8 cellular contexts compared by ENCODE assay signal in the genomic region with DNA sequence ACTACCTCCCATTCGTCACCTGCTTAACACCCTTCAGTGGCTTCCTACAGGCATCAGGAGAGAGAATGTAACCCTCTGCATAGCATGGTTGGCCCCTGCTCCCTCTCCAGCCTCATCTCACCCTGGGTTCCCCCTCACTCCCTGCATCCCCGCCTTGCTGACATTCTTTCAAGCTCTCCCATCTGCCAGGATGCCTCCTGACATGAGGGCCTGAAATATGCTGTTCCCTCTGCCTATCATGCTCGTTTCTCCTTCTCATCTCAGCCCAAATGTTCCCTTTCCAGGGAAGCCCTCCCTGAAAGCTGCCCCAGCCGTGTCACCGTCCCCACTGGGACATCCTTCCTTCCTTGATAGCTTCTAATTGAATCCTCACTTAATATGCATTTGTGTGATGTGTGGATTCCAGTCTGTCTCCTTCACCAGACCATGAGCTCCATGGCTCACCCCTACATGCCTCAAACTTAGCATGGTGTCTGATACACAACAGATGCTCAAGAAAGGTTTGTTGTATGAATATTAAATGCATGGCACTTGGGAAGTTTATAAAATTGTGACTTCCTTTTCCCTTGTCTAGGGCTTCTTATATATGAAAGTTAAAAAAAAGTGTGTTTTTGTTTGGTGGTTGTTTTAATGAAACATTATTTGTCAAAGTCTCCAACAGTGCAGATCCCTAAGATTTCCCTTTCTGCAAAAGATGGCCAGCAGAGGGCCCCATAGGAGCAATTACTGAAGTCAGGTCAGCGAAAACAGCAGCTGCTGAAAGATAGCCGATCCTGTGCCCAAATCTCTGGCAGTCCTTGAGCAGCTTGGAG. TPM values are rescaled to one million over a fixed set of nuclear protein-coding genes. Genes with fewer than 3 reads are reported as not detected.
DNase-seq lines count a peak whose midpoint lies in the region; ATAC-seq, FAIRE-seq and TF ChIP-seq lines count a peak whose summit lies in the region.

No MANE protein-coding gene starts in this region.

- no peaks in the 10 kb centered on the region for H3K27me3 ChIP-seq in HepG2 (ENCODE audit: control insufficient read depth in 1 of 2, insufficient read depth in 2 of 2, low read length in 2 of 2)

- in situ Hi-C loops in HepG2 (cut with HindIII; ENCODE audit: extremely low pct_ligation_motif_present, low pct_unique_long_range_greater_than_20kb) = loop anchor here (5.0 kb wide), 1 partner anchor 197 kb away; no protein-coding TSS in a partner anchor

- WGBS in HepG2 (ENCODE audit: low lambda C conversion rate) = under 1% methylated on average over 5 of the region's 7 CpGs

- H3K9me3 ChIP-seq in HepG2 (ENCODE audit: low read length) = no peaks in the 10 kb centered on the region

- H3K27ac ChIP-seq in HepG2 (ENCODE audit: extremely low read length, insufficient read depth, low read length) = no peak overlapping the region

- no peak overlapping the region for H3K9ac ChIP-seq in HepG2 (ENCODE audit: insufficient read depth, low read depth, low read length)

- no peak overlapping the region for H3K4me2 ChIP-seq in HepG2 (ENCODE audit: low read depth, low read length)

- H2AFZ ChIP-seq in HepG2 (ENCODE audit: low read length) = no peak overlapping the region

- TF ChIP-seq POLR2A in H54 (IDR thresholded peaks at IDR 0.05; ENCODE audit: low read depth, low read length) (no peak), HepG2 (IDR thresholded peaks at IDR 0.05; ENCODE audit: insufficient read depth in 1 of 2, low read depth in 2 of 2, low read length in 2 of 2) (no peak)

- no TSS peak for BruUV-seq in HepG2 (replicated peaks; lab: Mats Ljungman, UMichigan)

- no peaks in the 10 kb centered on the region for H3K4me1 ChIP-seq in HepG2 (ENCODE audit: insufficient read depth, low read length)

- no peaks in the 10 kb centered on the region for H3K36me3 ChIP-seq in HepG2 (replicated peaks in 1 of 2; ENCODE audit: control insufficient read depth in 1 of 2, insufficient read depth in 2 of 2, low read length in 2 of 2)

- no peak for TF ChIP-seq RAD21 in HepG2 (CRISPR knock-in tag; IDR thresholded peaks at IDR 0.05)

- no peaks in the 10 kb centered on the region for H4K20me1 ChIP-seq in HepG2 (ENCODE audit: insufficient read depth, low read length)

- ATAC-seq in HepG2 (peak; percentile 76), HG03045 (IDR thresholded peaks at IDR 0.05; ENCODE audit: unreplicated experiment) (no peak)

- intact Hi-C loops in HepG2 (cut with micrococcal nuclease; ENCODE audit: unreplicated experiment) = no loop called here

- H3K4me3 ChIP-seq in HepG2 (replicated peaks in 1 of 3; ENCODE audit: insufficient read depth in 1 of 3, low read depth in 2 of 3, low read length in 3 of 3) = no peak overlapping the region

- TF ChIP-seq CTCF in HepG2 (CRISPR knock-in tag; IDR thresholded peaks at IDR 0.05) = peak; percentile 66

- no peaks in the 10 kb centered on the region for H3K79me2 ChIP-seq in HepG2 (ENCODE audit: insufficient read depth, low read length)

- POLR2A ChIA-PET in HepG2 (lab: Yijun Ruan, JAX) = no interaction called here

- no peak for TF ChIP-seq EP300 in HepG2 (IDR thresholded peaks at IDR 0.05; ENCODE audit: low read depth in 2 of 2, low read length in 2 of 2)
- no peak for TF ChIP-seq EP300 in HepG2 (CRISPR knock-in tag; IDR thresholded peaks at IDR 0.05; ENCODE audit: borderline replicate concordance)

- CTCF ChIA-PET in HepG2 (lab: Yijun Ruan, JAX; ENCODE audit: low intra/inter-chr PET ratio, low total read pairs) = interaction anchor here (0.7 to 1.7 kb wide), 3 partner anchors 42 to 196 kb away, joined by 3 to 24 read pairs (median 3); no protein-coding TSS in a partner anchor

- FAIRE-seq in H54 (lab: Jason Lieb, UNC) (peak; percentile 48), HepG2 (lab: Jason Lieb, UNC) (peak; percentile 63)

- DNase-seq in CD1c-positive myeloid dendritic cell (ENCODE audit: extremely low spot score) = peak; percentile 74
- DNase-seq in H54 (ENCODE audit: insufficient read length, low spot score) = peak; percentile 47
- DNase-seq in NCI-H2227 treated with DMSO at 0.1 percent for 48 hours (lab: John Stamatoyannopoulos, UW) = peak; percentile 10
- DNase-seq in activated CD4-positive, alpha-beta T cell treated with anti-CD3 and anti-CD28 coated beads for 24 hours (ENCODE audit: low read depth in 2 of 2) = peak; percentile 69
- peak; percentile 48 for DNase-seq in cerebellum (ENCODE audit: low spot score)
- DNase-seq in HepG2 (ENCODE audit: low spot score) = peak; percentile 23
- DNase-seq in stimulated activated CD4-positive, alpha-beta T cell treated with anti-CD3 and anti-CD28 coated beads, Interleukin-4, amount 100 ng/mL, for 48 hours (ENCODE audit: low read depth in 2 of 2) = peak; percentile 62 to 63

TF ChIP-seq in HepG2, 621 proteins besides CTCF, POLR2A, EP300 and RAD21:
- no peak for TF ChIP-seq ZNF33A (CRISPR knock-in tag; IDR thresholded peaks at IDR 0.05; ENCODE audit: borderline replicate concordance)
- TF ChIP-seq STAG1 (CRISPR knock-in tag; IDR thresholded peaks at IDR 0.05) = peak; percentile 71
- TF ChIP-seq MAFF (IDR thresholded peaks at IDR 0.05; ENCODE audit: low read depth, low read length) = 0 out of 2 replicates have a peak, but pooled peaks have one; percentile 9
- TF ChIP-seq TOPORS (CRISPR knock-in tag; IDR thresholded peaks at IDR 0.05) = no peak
- TF ChIP-seq SMC3 (IDR thresholded peaks at IDR 0.05; ENCODE audit: low read length) = peak; percentile 33
- TF ChIP-seq XRCC5 (optimal IDR thresholded peaks at IDR 0.05; ENCODE audit: low read length) = peak; percentile 25
TF ChIP-seq in HepG2: peak in this region for 4.

RNA-seq across cellular contexts. Expression of a gene that starts 7.3 kb away (rescaled TPM):
- total RNA-seq in cerebellum (not detected), HepG2 (2016; rRNA removed; fragmentation: Illumina TruSeq; extraction: Trizol) (not detected in 2 replicates)
- total RNA-seq in HepG2 (2016; cell fraction: cytosol; rRNA removed; fragmentation: Illumina TruSeq; extraction: Trizol; ENCODE audit: low read depth) = not detected in 2 replicates
- not detected in 2 replicates for total RNA-seq in HepG2 (2016; cell fraction: insoluble cytoplasmic fraction; rRNA removed; fragmentation: Illumina TruSeq; extraction: Trizol)
- not detected in 2 replicates for total RNA-seq in HepG2 (2016; cell fraction: membrane; rRNA removed; fragmentation: Illumina TruSeq; extraction: Trizol)
- not detected in 2 replicates for total RNA-seq in HepG2 (2016; cell fraction: nucleus; rRNA removed; fragmentation: Illumina TruSeq; extraction: Trizol)
- not detected in 2 replicates for polyA plus RNA-seq in HepG2 (2011; rRNA removed)
- polyA plus RNA-seq in HepG2 (2011; cell fraction: cytosol; rRNA removed) = not detected in 2 replicates
- polyA plus RNA-seq in HepG2 (2011; cell fraction: nucleus; rRNA removed) = not detected in 2 replicates
- polyA plus RNA-seq in HepG2 (2012) = not detected in 2 replicates
- polyA plus RNA-seq in HepG2 (2016; cell fraction: cytosol; fragmentation: Illumina TruSeq; extraction: Trizol; ENCODE audit: low read depth) = not detected in 2 replicates
- polyA plus RNA-seq in HepG2 (2016; cell fraction: insoluble cytoplasmic fraction; fragmentation: Illumina TruSeq; extraction: Trizol; ENCODE audit: low read depth) = not detected in 2 replicates
- not detected in 2 replicates for polyA plus RNA-seq in HepG2 (2016; cell fraction: membrane; fragmentation: Illumina TruSeq; extraction: Trizol; ENCODE audit: low read depth)
- not detected in 2 replicates for polyA plus RNA-seq in HepG2 (2016; cell fraction: nucleus; fragmentation: Illumina TruSeq; extraction: Trizol; ENCODE audit: insufficient read depth, low read depth)
- not detected in 2 replicates for polyA minus RNA-seq in HepG2 (2011; rRNA and poly(A)+ RNA removed; ENCODE audit: low replicate concordance)
- not detected in 2 replicates for polyA minus RNA-seq in HepG2 (2011; cell fraction: cytosol; rRNA and poly(A)+ RNA removed)
- polyA minus RNA-seq in HepG2 (2011; cell fraction: nucleus; rRNA and poly(A)+ RNA removed) = not detected in 2 replicates

Comparison
In these comparisons a context has a peak if more than half of its experiments do, and no peak if none do; other contexts are left out.
1. DNase-seq: peak in every context shown above with its lines; median percentile 74 in CD1c-positive myeloid dendritic cell; 69 in activated CD4-positive, alpha-beta T cell treated with anti-CD3 and anti-CD28 coated beads for 24 hours; 62 in stimulated activated CD4-positive, alpha-beta T cell treated with anti-CD3 and anti-CD28 coated beads, Interleukin-4, amount 100 ng/mL, for 48 hours; 48 in cerebellum; 47 in H54; 23 in HepG2; 10 in NCI-H2227 treated with DMSO at 0.1 percent for 48 hours.